ENCODE assay signal across 8 cellular contexts in the genomic region with DNA sequence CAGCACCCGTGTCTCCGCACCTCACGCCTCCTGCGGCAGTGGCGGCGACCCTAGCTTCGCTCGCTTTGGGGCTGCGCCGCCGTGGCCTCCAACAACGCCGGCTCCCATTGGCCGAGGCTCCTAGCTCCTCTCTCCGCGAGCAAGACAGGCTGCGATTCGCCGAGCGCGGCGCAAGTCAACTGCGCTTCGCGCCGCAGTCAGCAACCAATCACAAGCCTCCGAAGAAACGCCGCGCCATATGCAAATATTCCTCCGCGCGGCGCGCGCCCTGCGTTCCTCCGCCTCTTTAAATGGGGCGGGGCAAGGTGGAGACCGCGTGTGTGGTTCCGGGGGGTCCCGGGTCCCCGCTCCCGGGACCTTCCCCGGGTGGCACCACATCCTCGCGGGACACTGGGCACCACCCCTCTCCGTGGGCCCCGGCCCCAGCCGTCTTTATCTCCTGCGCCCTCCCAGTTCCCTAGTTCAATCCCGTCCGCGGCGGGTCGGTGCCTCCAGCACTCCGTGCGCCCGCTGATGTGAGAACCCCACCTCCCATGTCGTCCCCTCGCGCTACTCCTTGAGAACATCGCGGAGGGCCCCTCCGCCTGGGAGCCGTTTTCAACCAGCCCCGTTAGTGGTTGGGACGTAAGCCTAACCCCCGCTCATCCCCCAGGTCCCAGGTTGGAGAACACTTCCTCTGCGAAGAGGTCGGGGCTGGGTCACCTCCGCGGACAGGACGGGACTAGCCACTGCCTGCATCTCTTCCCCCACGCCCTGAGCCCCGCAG. TPM values are rescaled to one million over a fixed set of nuclear protein-coding genes. Genes with fewer than 3 reads are reported as not detected.
DNase-seq lines count a peak whose midpoint lies in the region; ATAC-seq, FAIRE-seq and TF ChIP-seq lines count a peak whose summit lies in the region.

A gene with protein sequence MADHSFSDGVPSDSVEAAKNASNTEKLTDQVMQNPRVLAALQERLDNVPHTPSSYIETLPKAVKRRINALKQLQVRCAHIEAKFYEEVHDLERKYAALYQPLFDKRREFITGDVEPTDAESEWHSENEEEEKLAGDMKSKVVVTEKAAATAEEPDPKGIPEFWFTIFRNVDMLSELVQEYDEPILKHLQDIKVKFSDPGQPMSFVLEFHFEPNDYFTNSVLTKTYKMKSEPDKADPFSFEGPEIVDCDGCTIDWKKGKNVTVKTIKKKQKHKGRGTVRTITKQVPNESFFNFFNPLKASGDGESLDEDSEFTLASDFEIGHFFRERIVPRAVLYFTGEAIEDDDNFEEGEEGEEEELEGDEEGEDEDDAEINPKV (minus strand): TSS at position 96 of the 766 bp plus-strand sequence. CDS start 13,109 bp downstream, outside the sequence.

- H3K4me3 ChIP-seq in adrenal gland (peak within 1 kb of the TSS; percentile 69 to 96 (median 84)), heart right ventricle (peak within 1 kb of the TSS; percentile 62 to 98 (median 82)), upper lobe of right lung (peak within 1 kb of the TSS; percentile 90)

- H3K27ac ChIP-seq in adrenal gland (peak within 1 kb of the TSS; percentile 66 to 99 (median 92)), heart right ventricle (peak within 1 kb of the TSS; percentile 77 to 96 (median 92)), upper lobe of right lung (peak within 1 kb of the TSS; percentile 85)

- DNase-seq in GM12892 (ENCODE audit: insufficient read length) = peak; percentile 99
- DNase-seq in NCI-H146 (lab: John Stamatoyannopoulos, UW) = peak; percentile 97
- peak; percentile 91 to 97 (median 96) for DNase-seq in T-helper 1 cell
- DNase-seq in adrenal gland = peak; percentile 95 to 98 (median 97)
- peak; percentile 96 to 97 for DNase-seq in heart right ventricle
- DNase-seq in posterior vena cava (ENCODE audit: low spot score) = peak; percentile 99
- peak; percentile 99 for DNase-seq in upper lobe of right lung

- FAIRE-seq in GM12892 (lab: Jason Lieb, UNC) = peak; percentile 100

- no peaks in the 10 kb centered on the region for H3K27me3 ChIP-seq in adrenal gland
- H3K27me3 ChIP-seq in heart right ventricle = no peaks in the 10 kb centered on the region
- no peaks in the 10 kb centered on the region for H3K27me3 ChIP-seq in upper lobe of right lung

- no peaks in the 10 kb centered on the region for H3K9me3 ChIP-seq in adrenal gland (replicated peaks in 1 of 3)
- H3K9me3 ChIP-seq in heart right ventricle = no peaks in the 10 kb centered on the region
- no peaks in the 10 kb centered on the region for H3K9me3 ChIP-seq in upper lobe of right lung

- no peaks in the 10 kb centered on the region for H3K36me3 ChIP-seq in adrenal gland (replicated peaks in 1 of 2)
- H3K36me3 ChIP-seq in heart right ventricle = no peaks in the 10 kb centered on the region
- no peaks in the 10 kb centered on the region for H3K36me3 ChIP-seq in upper lobe of right lung

- TF ChIP-seq POLR2A in GM12892 (IDR thresholded peaks at IDR 0.05; ENCODE audit: low read depth, low read length) (peak; percentile 78; the same call in 1 of the 2 replicates), adrenal gland (IDR thresholded peaks at IDR 0.05) (peak in 1 of 2 donors; percentile 54)

- intact Hi-C loops in adrenal gland (cut with DNase I) (no loop called here), heart right ventricle (cut with DNase I) (no loop called here), posterior vena cava (cut with DNase I) (no loop called here), upper lobe of right lung (cut with DNase I) (no loop called here)

- 0 to 1% (median 0%) methylated on average over 27 to 77 of the region's 77 CpGs for WGBS in adrenal gland, 4 donors
- 0 to 1% methylated on average over 75 to 77 of the region's 77 CpGs for WGBS in heart right ventricle, 2 donors

- ATAC-seq in HG02852 (IDR thresholded peaks at IDR 0.05; ENCODE audit: unreplicated experiment) = peak; percentile 83
- ATAC-seq in heart right ventricle = peak; percentile 94 to 99 (median 96)
- peak; percentile 96 for ATAC-seq in upper lobe of right lung

- H3K4me1 ChIP-seq in adrenal gland (replicated peaks in 1 of 2) (peaks cover 16 to 43% of the 10 kb centered on the region in 2 donors), heart right ventricle (peaks cover 12 to 46% (median 44%) of the 10 kb centered on the region in 9 donors), upper lobe of right lung (peaks cover 42% of the 10 kb centered on the region)

- TF ChIP-seq CTCF in adrenal gland (IDR thresholded peaks at IDR 0.05) (no peak), heart right ventricle (IDR thresholded peaks at IDR 0.05) (peak in 1 of 9 donors; percentile 10), upper lobe of right lung (IDR thresholded peaks at IDR 0.05) (no peak)

RNA-seq across cellular contexts. Expression of the gene that starts here (rescaled TPM):
- polyA plus RNA-seq in GM12892 (2012; ENCODE audit: missing spikeins) = 105 TPM
- total RNA-seq in adrenal gland = 10 to 100 TPM; 39.7 to 94.9 (median 76.6) TPM
- polyA plus RNA-seq in adrenal gland = 100 to 1,000 TPM in 1 of 3 donors, 10 to 100 TPM in 2; 63.1 to 100 (median 80.3) TPM
- total RNA-seq in heart right ventricle = 100 to 1,000 TPM; 167 to 233 (median 191) TPM
- polyA plus RNA-seq in heart right ventricle = 100 to 1,000 TPM in 1 of 2 donors, 10 to 100 TPM in 1; 98.5 to 102 TPM
- total RNA-seq in posterior vena cava = 100 to 1,000 TPM in 1 of 2 donors, 10 to 100 TPM in 1; 89.0 to 118 TPM
- total RNA-seq in upper lobe of right lung = 92.7 TPM

Comparison
In these comparisons a context has a peak if more than half of its experiments do, and no peak if none do; other contexts are left out.
1. Peak in every context shown above with its lines: DNase-seq, ATAC-seq, H3K4me3 ChIP-seq and H3K27ac ChIP-seq.